ENCODE assay signal across 22 cellular contexts in the genomic region with DNA sequence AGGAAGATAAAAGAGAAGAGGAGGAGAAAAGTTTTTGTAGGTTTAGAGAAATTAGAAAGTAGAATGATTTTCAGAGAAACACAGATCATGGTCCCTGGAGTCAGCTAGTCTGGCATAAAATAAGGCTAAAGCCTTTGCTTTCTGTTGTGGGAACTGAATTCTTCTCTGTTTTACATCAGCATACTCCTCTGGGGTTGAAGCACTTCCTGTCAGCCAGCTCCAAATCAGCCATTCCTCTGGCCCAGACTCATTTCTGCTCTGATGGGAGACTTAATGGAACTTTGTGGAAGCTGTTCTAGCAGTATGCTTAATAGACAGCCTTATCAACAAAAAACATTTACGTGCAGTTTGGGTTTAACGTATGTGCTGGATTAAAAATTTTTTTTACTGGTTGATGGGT.
DNase-seq lines count a peak whose midpoint lies in the region; ATAC-seq, FAIRE-seq and TF ChIP-seq lines count a peak whose summit lies in the region.
"Had no signal": no experiment of that assay in that cellular context is flagged by ENCODE, and none has a peak within 500 bp of the region (broad histone marks: within the 10 kb centered on the region; RNA-seq: fewer than 3 reads in every experiment).

No MANE protein-coding gene starts in this region.

- no peak overlapping the region for H3K4me3 Mint-ChIP-seq in activated T-helper 1 cell treated with anti-CD3 and anti-CD28 coated beads, Interleukin-12 subunit alpha, Interleukin-12 subunit beta, Interleukin-2, Interleukin-4 antibody, amounts not matched to agents 30 ng/mL and 10 ng/mL and 1 ng/mL, durations not matched to agents 14 hours and 24 hours and 36 hours
- H3K4me3 Mint-ChIP-seq: activated CD4-positive, alpha-beta T cell treated with anti-CD3 and anti-CD28 coated beads, Interleukin-2, amount 10 ng/mL, durations not matched to agents 7 days and 5 days had no signal

- no peaks in the 10 kb centered on the region for H3K9me3 Mint-ChIP-seq in activated T-helper 1 cell treated with anti-CD3 and anti-CD28 coated beads, Interleukin-12 subunit alpha, Interleukin-12 subunit beta, Interleukin-2, Interleukin-4 antibody, amounts not matched to agents 30 ng/mL and 10 ng/mL and 1 ng/mL, durations not matched to agents 14 hours and 24 hours and 36 hours
- H3K9me3 Mint-ChIP-seq: activated CD4-positive, alpha-beta T cell treated with anti-CD3 and anti-CD28 coated beads, Interleukin-2, amount 10 ng/mL, durations not matched to agents 7 days and 5 days had no signal

- DNase-seq in H54 (ENCODE audit: insufficient read length, low spot score) (no peak), cardiac fibroblast (ENCODE audit: low read depth in 2 of 2) (peak; percentile 60 to 80), right cardiac atrium (peak; percentile 19 to 59 (median 52)), stromal cell of bone marrow (ENCODE audit: low read depth) (peak; percentile 72), frontal cortex (ENCODE audit: low spot score in 2 of 2) (no peak)
- no peak for DNase-seq in activated T-helper 1 cell treated with anti-CD3 and anti-CD28 coated beads, Interleukin-12 subunit alpha, Interleukin-12 subunit beta, Interleukin-2, Interleukin-4 antibody, amounts not matched to agents 30 ng/mL and 10 ng/mL and 1 ng/mL, durations not matched to agents 14 hours and 24 hours and 36 hours (ENCODE audit: low spot score)
- DNase-seq: activated CD4-positive, alpha-beta T cell treated with anti-CD3 and anti-CD28 coated beads, Interleukin-2, amount 10 ng/mL, durations not matched to agents 7 days and 5 days; activated gamma-delta T cell; amygdala; colonic mucosa; left colon; NCI-H1417; NCI-H526 treated with DMSO at 0.1 percent for 48 hours; right lobe of liver; SHP77 treated with DMSO at 0.1 percent for 48 hours; stimulated activated naive CD4-positive, alpha-beta T cell treated with Interleukin-2 at 50 U/mL for 16 hours; T-helper 1 cell; transverse colon had no signal

- H3K27ac ChIP-seq in right cardiac atrium (ENCODE audit: low read length): no peak overlapping the region
- H3K27ac ChIP-seq: BLaER1, colonic mucosa, right lobe of liver, transverse colon had no signal

- no peak for TF ChIP-seq POLR2A in H54 (IDR thresholded peaks at IDR 0.05; ENCODE audit: low read depth, low read length)

- peaks cover 3% of the 10 kb centered on the region for H3K27me3 Mint-ChIP-seq in activated T-helper 1 cell treated with anti-CD3 and anti-CD28 coated beads, Interleukin-12 subunit alpha, Interleukin-12 subunit beta, Interleukin-2, Interleukin-4 antibody, amounts not matched to agents 30 ng/mL and 10 ng/mL and 1 ng/mL, durations not matched to agents 14 hours and 24 hours and 36 hours (ENCODE audit: insufficient read depth)

- H3K9me3 ChIP-seq in right cardiac atrium (ENCODE audit: control insufficient read depth, low read length): no peaks in the 10 kb centered on the region
- H3K9me3 ChIP-seq: colonic mucosa, HAP-1, right lobe of liver, transverse colon had no signal

- no peaks in the 10 kb centered on the region for H3K27me3 ChIP-seq in right cardiac atrium (ENCODE audit: control insufficient read depth, insufficient read depth)
- H3K27me3 ChIP-seq: BLaER1, colonic mucosa, right lobe of liver, transverse colon had no signal

- FAIRE-seq in H54 (lab: Jason Lieb, UNC) (peak; percentile 72), frontal cortex (lab: Jason Lieb, UNC) (no peak)
- FAIRE-seq: HepG2 had no signal

- H3K4me3 ChIP-seq in cardiac fibroblast (replicated peaks in 1 of 2; ENCODE audit: low read depth in 2 of 2, low read length in 2 of 2) (no peak overlapping the region), right cardiac atrium (ENCODE audit: low read length) (no peak overlapping the region)
- H3K4me3 ChIP-seq: BLaER1, colonic mucosa, HAP-1, right lobe of liver, transverse colon had no signal

- 39% methylated on average over 2 of the region's 2 CpGs for WGBS in right cardiac atrium

- TF ChIP-seq CTCF in cardiac fibroblast (IDR thresholded peaks at IDR 0.05; ENCODE audit: low read depth, low read length): no peak

- H3K36me3 Mint-ChIP-seq in activated T-helper 1 cell treated with anti-CD3 and anti-CD28 coated beads, Interleukin-12 subunit alpha, Interleukin-12 subunit beta, Interleukin-2, Interleukin-4 antibody, amounts not matched to agents 30 ng/mL and 10 ng/mL and 1 ng/mL, durations not matched to agents 14 hours and 24 hours and 36 hours (ENCODE audit: low read depth): no peaks in the 10 kb centered on the region

- H3K4me1 Mint-ChIP-seq in activated T-helper 1 cell treated with anti-CD3 and anti-CD28 coated beads, Interleukin-12 subunit alpha, Interleukin-12 subunit beta, Interleukin-2, Interleukin-4 antibody, amounts not matched to agents 30 ng/mL and 10 ng/mL and 1 ng/mL, durations not matched to agents 14 hours and 24 hours and 36 hours (ENCODE audit: low read depth): no peaks in the 10 kb centered on the region
- H3K4me1 Mint-ChIP-seq: activated CD4-positive, alpha-beta T cell treated with anti-CD3 and anti-CD28 coated beads, Interleukin-2, amount 10 ng/mL, durations not matched to agents 7 days and 5 days had no signal

- H3K4me1 ChIP-seq in right cardiac atrium (ENCODE audit: control insufficient read depth, insufficient read depth, low read length): no peaks in the 10 kb centered on the region
- H3K4me1 ChIP-seq: BLaER1, colonic mucosa, HAP-1, right lobe of liver, transverse colon had no signal

- intact Hi-C loops in right cardiac atrium (cut with DNase I): no loop called here
- intact Hi-C loops in activated T-helper 1 cell treated with anti-CD3 and anti-CD28 coated beads, Interleukin-12 subunit alpha, Interleukin-12 subunit beta, Interleukin-2, Interleukin-4 antibody, amounts not matched to agents 30 ng/mL and 10 ng/mL and 1 ng/mL, durations not matched to agents 14 hours and 24 hours and 36 hours (cut with micrococcal nuclease): no loop called here

- ATAC-seq in right cardiac atrium (peak; percentile 70 to 96), HG03095 (IDR thresholded peaks at IDR 0.05; ENCODE audit: unreplicated experiment) (no peak)
- ATAC-seq: HepG2, left colon, right lobe of liver had no signal

- H3K27ac Mint-ChIP-seq in activated T-helper 1 cell treated with anti-CD3 and anti-CD28 coated beads, Interleukin-12 subunit alpha, Interleukin-12 subunit beta, Interleukin-2, Interleukin-4 antibody, amounts not matched to agents 30 ng/mL and 10 ng/mL and 1 ng/mL, durations not matched to agents 14 hours and 24 hours and 36 hours: no peak overlapping the region
- H3K27ac Mint-ChIP-seq: activated CD4-positive, alpha-beta T cell treated with anti-CD3 and anti-CD28 coated beads, Interleukin-2, amount 10 ng/mL, durations not matched to agents 7 days and 5 days had no signal

Comparison
In these comparisons a context has a peak if more than half of its experiments do, and no peak if none do; other contexts are left out.
1. DNase-seq: peak in cardiac fibroblast (2 of 2), right cardiac atrium (3 of 3) and stromal cell of bone marrow (single experiment); none in H54 (single experiment), activated T-helper 1 cell treated with anti-CD3 and anti-CD28 coated beads, Interleukin-12 subunit alpha, Interleukin-12 subunit beta, Interleukin-2, Interleukin-4 antibody, amounts not matched to agents 30 ng/mL and 10 ng/mL and 1 ng/mL, durations not matched to agents 14 hours and 24 hours and 36 hours (single experiment) and frontal cortex (0 of 2).